In genomic region chr10:52951819-52952218, GRCh38 we compare ENCODE assay signal across 8 cellular contexts.
DNase-seq lines count a peak whose midpoint lies in the region; ATAC-seq, FAIRE-seq and TF ChIP-seq lines count a peak whose summit lies in the region.

No MANE protein-coding gene starts in this region.

- ATAC-seq in GM21515 (IDR thresholded peaks at IDR 0.05; ENCODE audit: unreplicated experiment) = peak; percentile 92
- peak; percentile 85 for ATAC-seq in HG03571 (IDR thresholded peaks at IDR 0.05; ENCODE audit: unreplicated experiment)

- no peak for TF ChIP-seq POLR2A in GM12891 (IDR thresholded peaks at IDR 0.05; ENCODE audit: low read depth, low read length)

- peak; percentile 80 for FAIRE-seq in GM12891 (lab: Jason Lieb, UNC)

- peak; percentile 25 for DNase-seq in GM12891 (ENCODE audit: insufficient read length, low spot score)
- peak; percentile 8 for DNase-seq in UCSD-AML1 (lab: John Stamatoyannopoulos, UW; ENCODE audit: unreplicated experiment)
- DNase-seq in kidney tubule cell (ENCODE audit: low spot score) = peak; percentile 70
- no peak for DNase-seq in NCI-H510A treated with DMSO at 0.1 percent for 48 hours (lab: John Stamatoyannopoulos, UW)
- no peak for DNase-seq in NCI-H187 (lab: John Stamatoyannopoulos, UW)
- DNase-seq in NCI-H1048 (lab: John Stamatoyannopoulos, UW) = no peak

TF ChIP-seq in GM12891, 5 proteins besides CTCF, POLR2A, EP300 and RAD21:
- TF ChIP-seq PAX5 (IDR thresholded peaks at IDR 0.05; ENCODE audit: insufficient read depth, low read length, severe bottlenecking) (no peak), POU2F2 (IDR thresholded peaks at IDR 0.05; ENCODE audit: low read depth, low read length) (no peak), SPI1 (IDR thresholded peaks at IDR 0.05; ENCODE audit: low read depth, low read length) (no peak), POLR2AphosphoS5 (IDR thresholded peaks at IDR 0.05; ENCODE audit: low read depth, low read length) (no peak)

Comparison
In these comparisons a context has a peak if more than half of its experiments do, and no peak if none do; other contexts are left out.
1. DNase-seq: peak in GM12891 (single experiment), UCSD-AML1 (single experiment) and kidney tubule cell (single experiment); none in NCI-H510A treated with DMSO at 0.1 percent for 48 hours (single experiment), NCI-H187 (0 of 2) and NCI-H1048 (single experiment).